1 cellular context compared by ENCODE assay signal in the genomic region with DNA sequence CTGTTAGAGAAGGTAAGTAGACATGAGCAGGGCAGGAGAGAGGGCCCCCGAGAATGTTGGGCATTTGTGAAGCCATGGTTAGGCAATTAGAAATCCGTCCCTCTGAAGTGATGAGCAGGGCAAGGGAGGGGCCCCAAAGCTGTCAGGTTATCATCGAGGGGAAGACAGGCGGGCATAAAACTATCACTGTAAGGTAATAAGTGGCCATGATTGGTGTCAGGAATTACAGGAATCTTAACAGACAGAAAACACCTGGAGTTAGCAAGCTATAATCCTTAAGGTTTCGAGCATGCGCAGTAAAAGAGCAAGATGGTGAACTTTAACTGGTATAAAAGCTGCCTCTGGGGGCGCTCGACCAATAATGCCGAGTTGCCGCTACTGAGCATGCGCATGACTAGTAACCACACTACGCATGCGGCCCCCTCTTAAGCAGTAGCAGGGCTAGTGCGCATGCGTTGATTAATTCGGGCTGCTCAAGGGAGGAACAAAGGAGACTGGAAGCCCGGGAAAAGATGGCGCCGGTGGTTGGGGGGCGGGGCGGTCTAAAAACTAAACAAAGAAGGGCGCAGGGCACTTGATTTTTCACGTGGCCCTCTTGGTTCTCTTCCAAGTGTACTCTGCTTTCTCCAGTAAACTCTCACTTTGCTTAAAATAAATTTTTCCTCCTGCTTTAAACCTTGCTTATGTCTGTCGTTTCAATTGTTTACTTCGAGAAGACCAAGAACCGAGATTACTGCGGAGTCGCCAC.
TF ChIP-seq lines count a peak whose summit lies in the region.

No MANE protein-coding gene starts in this region.

TF ChIP-seq in HEK293, 187 proteins besides CTCF, POLR2A, EP300 and RAD21 (continued from another document):
- TF ChIP-seq, protein P1, sequence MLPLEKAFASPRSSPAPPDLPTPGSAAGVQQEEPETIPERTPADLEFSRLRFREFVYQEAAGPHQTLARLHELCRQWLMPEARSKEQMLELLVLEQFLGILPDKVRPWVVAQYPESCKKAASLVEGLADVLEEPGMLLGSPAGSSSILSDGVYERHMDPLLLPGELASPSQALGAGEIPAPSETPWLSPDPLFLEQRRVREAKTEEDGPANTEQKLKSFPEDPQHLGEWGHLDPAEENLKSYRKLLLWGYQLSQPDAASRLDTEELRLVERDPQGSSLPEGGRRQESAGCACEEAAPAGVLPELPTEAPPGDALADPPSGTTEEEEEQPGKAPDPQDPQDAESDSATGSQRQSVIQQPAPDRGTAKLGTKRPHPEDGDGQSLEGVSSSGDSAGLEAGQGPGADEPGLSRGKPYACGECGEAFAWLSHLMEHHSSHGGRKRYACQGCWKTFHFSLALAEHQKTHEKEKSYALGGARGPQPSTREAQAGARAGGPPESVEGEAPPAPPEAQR (tag by site-specific recombination; IDR thresholded peaks at IDR 0.05): no peak
- TF ChIP-seq ZNF266 (tag by site-specific recombination; IDR thresholded peaks at IDR 0.05; ENCODE audit: low read depth) (no peak), KLF10 (tag by site-specific recombination; IDR thresholded peaks at IDR 0.05) (no peak), ZBTB1 (tag by site-specific recombination; IDR thresholded peaks at IDR 0.05) (no peak), ZXDB (tag by site-specific recombination; IDR thresholded peaks at IDR 0.05) (no peak), ZNF600 (tag by site-specific recombination; IDR thresholded peaks at IDR 0.05) (no peak), YY1 (tag by site-specific recombination; IDR thresholded peaks at IDR 0.05) (peak; percentile 43; the same call in 1 of the 2 replicates), ZEB2 (tag by site-specific recombination; IDR thresholded peaks at IDR 0.05) (0 out of 2 replicates have a peak, but pooled peaks have one; percentile 13), KLF9 (tag by site-specific recombination; IDR thresholded peaks at IDR 0.05; ENCODE audit: low read depth) (peak; percentile 58; the same call in 1 of the 2 replicates), ZNF596 (tag by site-specific recombination; IDR thresholded peaks at IDR 0.05) (no peak), ZNF626 (tag by site-specific recombination; IDR thresholded peaks at IDR 0.05) (no peak), KLF1 (tag by site-specific recombination; IDR thresholded peaks at IDR 0.05) (no peak), ZFP69B (tag by site-specific recombination; IDR thresholded peaks at IDR 0.05) (no peak), HOXA7 (CRISPR knock-in tag; IDR thresholded peaks at IDR 0.05; ENCODE audit: borderline replicate concordance) (no peak)
- TF ChIP-seq, protein P2, sequence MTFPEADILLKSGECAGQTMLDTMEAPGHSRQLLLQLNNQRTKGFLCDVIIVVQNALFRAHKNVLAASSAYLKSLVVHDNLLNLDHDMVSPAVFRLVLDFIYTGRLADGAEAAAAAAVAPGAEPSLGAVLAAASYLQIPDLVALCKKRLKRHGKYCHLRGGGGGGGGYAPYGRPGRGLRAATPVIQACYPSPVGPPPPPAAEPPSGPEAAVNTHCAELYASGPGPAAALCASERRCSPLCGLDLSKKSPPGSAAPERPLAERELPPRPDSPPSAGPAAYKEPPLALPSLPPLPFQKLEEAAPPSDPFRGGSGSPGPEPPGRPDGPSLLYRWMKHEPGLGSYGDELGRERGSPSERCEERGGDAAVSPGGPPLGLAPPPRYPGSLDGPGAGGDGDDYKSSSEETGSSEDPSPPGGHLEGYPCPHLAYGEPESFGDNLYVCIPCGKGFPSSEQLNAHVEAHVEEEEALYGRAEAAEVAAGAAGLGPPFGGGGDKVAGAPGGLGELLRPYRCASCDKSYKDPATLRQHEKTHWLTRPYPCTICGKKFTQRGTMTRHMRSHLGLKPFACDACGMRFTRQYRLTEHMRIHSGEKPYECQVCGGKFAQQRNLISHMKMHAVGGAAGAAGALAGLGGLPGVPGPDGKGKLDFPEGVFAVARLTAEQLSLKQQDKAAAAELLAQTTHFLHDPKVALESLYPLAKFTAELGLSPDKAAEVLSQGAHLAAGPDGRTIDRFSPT (tag by site-specific recombination; IDR thresholded peaks at IDR 0.05): no peak
